In the genomic region with DNA sequence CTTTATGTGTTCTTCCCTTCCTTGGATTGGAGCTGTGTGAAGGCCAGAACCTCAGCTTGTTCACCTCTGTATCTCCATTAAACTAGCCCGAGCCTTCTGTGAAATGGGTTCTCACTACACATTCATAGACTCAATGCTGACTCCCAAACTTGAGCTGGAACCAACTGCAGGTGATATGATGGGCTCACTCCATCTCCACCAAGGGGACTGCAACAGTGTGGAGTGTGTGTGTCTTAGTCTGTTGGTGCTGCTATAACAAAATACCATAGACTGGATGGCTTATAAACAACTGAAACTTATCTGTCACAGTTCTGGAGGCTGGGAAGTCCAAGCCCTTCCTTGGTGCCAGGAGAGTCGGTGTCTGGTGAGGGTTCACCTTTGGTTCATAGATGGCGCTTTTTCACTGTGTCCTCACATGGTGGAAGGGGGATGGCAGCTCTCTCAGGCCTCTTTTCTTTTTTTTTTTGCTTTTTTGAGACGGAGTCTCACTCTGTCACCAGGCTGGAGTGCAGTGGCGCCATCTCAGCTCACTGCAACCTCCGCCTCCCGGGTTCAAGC, we compare ENCODE assay signal across 24 cellular contexts.
A peak's percentile ranks its signal among the peaks of the same experiment; 100 is the strongest.
DNase-seq lines count a peak whose midpoint lies in the region; ATAC-seq and TF ChIP-seq lines count a peak whose summit lies in the region.
"Had no signal": no experiment of that assay in that cellular context is flagged by ENCODE, and none has a peak within 500 bp of the region (broad histone marks: within the 10 kb centered on the region; RNA-seq: fewer than 3 reads in every experiment).

No MANE protein-coding gene starts in this region.

- H3K14ac ChIP-seq in mesenchymal stem cell (ENCODE audit: low read length in 2 of 2), result no peak overlapping the region

- H4K20me1 ChIP-seq in BLaER1 treated with 17β-estradiol and CSF1 and Interleukin-3, amounts not matched to agents 10 nM and 100 nM, result no peaks in the 10 kb centered on the region
- no peaks in the 10 kb centered on the region for H4K20me1 ChIP-seq in Karpas-422 (ENCODE audit: insufficient read depth, low read depth, low read length)

- H3K9me3 ChIP-seq in BLaER1 treated with 17β-estradiol and CSF1 and Interleukin-3, amounts not matched to agents 10 nM and 100 nM (replicated peaks in 1 of 11), result peaks cover 0 to 6% (median 4%) of the 10 kb centered on the region in 11 experiments; a peak in 5 of 22 replicates
- no peaks in the 10 kb centered on the region for H3K9me3 ChIP-seq in Karpas-422 (ENCODE audit: low read length)
- no peaks in the 10 kb centered on the region for H3K9me3 ChIP-seq in mesenchymal stem cell (ENCODE audit: control insufficient read depth, low read length)
- H3K9me3 ChIP-seq in endodermal cell (ENCODE audit: control insufficient read depth, low read length), result peaks cover 5% of the 10 kb centered on the region
- H3K9me3 ChIP-seq: BE2C had no signal

- H3K18ac ChIP-seq in mesenchymal stem cell (ENCODE audit: low read depth in 1 of 2, low read length in 2 of 2), result peak overlapping the region; percentile 79 to 92

- H2BK120ac ChIP-seq in mesenchymal stem cell (ENCODE audit: low read depth, low read length), result peak overlapping the region; percentile 52

- peaks cover 3% of the 10 kb centered on the region for H3K9me3 Mint-ChIP-seq in endodermal cell
- H3K9me3 Mint-ChIP-seq in activated CD4-positive, alpha-beta T cell treated with anti-CD3 and anti-CD28 coated beads, Interleukin-2, amount 10 ng/mL, durations not matched to agents 7 days and 5 days, result no peaks in the 10 kb centered on the region

- peak overlapping the region; percentile 12 to 46 for H3K4ac ChIP-seq in mesenchymal stem cell (ENCODE audit: low read depth in 1 of 2, low read length in 2 of 2)

- H3K79me1 ChIP-seq in mesenchymal stem cell (replicated peaks; ENCODE audit: low read length, poor library complexity, severe bottlenecking), result no peaks in the 10 kb centered on the region

- no peak overlapping the region for H3K27ac Mint-ChIP-seq in endodermal cell
- no peak overlapping the region for H3K27ac Mint-ChIP-seq in activated CD4-positive, alpha-beta T cell treated with anti-CD3 and anti-CD28 coated beads, Interleukin-2, amount 10 ng/mL, durations not matched to agents 7 days and 5 days
- H3K27ac Mint-ChIP-seq: CD4-positive, CD25-positive, alpha-beta regulatory T cell had no signal

- POLR2A ChIA-PET in activated CD4-positive, alpha-beta T cell treated with anti-CD3 and anti-CD28 coated beads, Interleukin-2, amount 10 ng/mL, durations not matched to agents 7 days and 5 days (lab: Charles Lee), result no interaction called here

- no peak overlapping the region for H3K4me3 ChIP-seq in ACC112 (ENCODE audit: low read depth, low read length)
- H3K4me3 ChIP-seq in BLaER1 treated with 17β-estradiol and CSF1 and Interleukin-3, amounts not matched to agents 10 nM and 100 nM, result no peak overlapping the region
- no peak overlapping the region; the same call in 1 of the 2 replicates for H3K4me3 ChIP-seq in Karpas-422 (ENCODE audit: low read length)
- H3K4me3 ChIP-seq in mesenchymal stem cell (ENCODE audit: insufficient read depth in 1 of 2, low read depth in 1 of 2, low read length in 2 of 2), result no peak overlapping the region
- H3K4me3 ChIP-seq in endodermal cell (ENCODE audit: low read length), result no peak overlapping the region
- H3K4me3 ChIP-seq: SK-N-MC had no signal

- H3K27ac ChIP-seq in ACC112 (ENCODE audit: low read depth, low read length) (peak overlapping the region; percentile 68), Karpas-422 (ENCODE audit: low read length) (no peak overlapping the region), mesenchymal stem cell (ENCODE audit: low read length, poor library complexity, severe bottlenecking) (no peak overlapping the region), endodermal cell (ENCODE audit: low read depth, low read length) (no peak overlapping the region)
- H3K27ac ChIP-seq in BLaER1 treated with 17β-estradiol and CSF1 and Interleukin-3, amounts not matched to agents 10 nM and 100 nM, result peak overlapping the region in 9 of 11 experiments; percentile 21 to 63 (median 52); a peak in 15 of 22 replicates
- H3K27ac ChIP-seq: SK-N-MC had no signal

- H3K36me3 Mint-ChIP-seq in endodermal cell (ENCODE audit: low read depth), result no peaks in the 10 kb centered on the region
- H3K36me3 Mint-ChIP-seq in activated CD4-positive, alpha-beta T cell treated with anti-CD3 and anti-CD28 coated beads, Interleukin-2, amount 10 ng/mL, durations not matched to agents 7 days and 5 days (ENCODE audit: low read depth), result no peaks in the 10 kb centered on the region
- H3K36me3 Mint-ChIP-seq: CD4-positive, CD25-positive, alpha-beta regulatory T cell had no signal

- no peak overlapping the region for H3K23ac ChIP-seq in mesenchymal stem cell (ENCODE audit: low read length in 2 of 2)

- no peak overlapping the region for H3K4me3 Mint-ChIP-seq in endodermal cell
- no peak overlapping the region for H3K4me3 Mint-ChIP-seq in activated CD4-positive, alpha-beta T cell treated with anti-CD3 and anti-CD28 coated beads, Interleukin-2, amount 10 ng/mL, durations not matched to agents 7 days and 5 days
- H3K4me3 Mint-ChIP-seq: CD4-positive, CD25-positive, alpha-beta regulatory T cell had no signal

- CTCF ChIA-PET in activated CD4-positive, alpha-beta T cell treated with anti-CD3 and anti-CD28 coated beads, Interleukin-2, amount 10 ng/mL, durations not matched to agents 7 days and 5 days (lab: Charles Lee), result interaction anchor here (0.5 kb wide), 1 partner anchor 168 kb away, joined by 4 read pairs; no protein-coding TSS in a partner anchor

- H2BK5ac ChIP-seq in mesenchymal stem cell (ENCODE audit: low read depth, low read length, poor library complexity, severe bottlenecking), result no peak overlapping the region

- H3K27me3 ChIP-seq in ACC112 (ENCODE audit: insufficient read depth, low read length), result no peaks in the 10 kb centered on the region
- H3K27me3 ChIP-seq in BLaER1 treated with 17β-estradiol and CSF1 and Interleukin-3, amounts not matched to agents 10 nM and 100 nM, result no peaks in the 10 kb centered on the region
- H3K27me3 ChIP-seq in Karpas-422 (ENCODE audit: low read length), result no peaks in the 10 kb centered on the region
- no peaks in the 10 kb centered on the region for H3K27me3 ChIP-seq in mesenchymal stem cell (ENCODE audit: control insufficient read depth in 1 of 2, insufficient read depth in 1 of 2, low read length in 2 of 2)
- H3K27me3 ChIP-seq in endodermal cell (ENCODE audit: control insufficient read depth, insufficient read depth, low read length, poor library complexity, severe bottlenecking), result no peaks in the 10 kb centered on the region
- H3K27me3 ChIP-seq: BE2C had no signal

- no peak for ATAC-seq in HG03354 (IDR thresholded peaks at IDR 0.05; ENCODE audit: poor library complexity, severe bottlenecking, unreplicated experiment)
- ATAC-seq: HCT116 had no signal

- no peaks in the 10 kb centered on the region for H3K36me3 ChIP-seq in ACC112 (ENCODE audit: insufficient read depth, low read length)
- no peaks in the 10 kb centered on the region for H3K36me3 ChIP-seq in BLaER1 treated with 17β-estradiol and CSF1 and Interleukin-3, amounts not matched to agents 10 nM and 100 nM
- no peaks in the 10 kb centered on the region for H3K36me3 ChIP-seq in Karpas-422 (ENCODE audit: insufficient read depth, low read length)
- H3K36me3 ChIP-seq in mesenchymal stem cell (ENCODE audit: control insufficient read depth in 1 of 2, insufficient read depth in 2 of 2, low read depth in 1 of 2, low read length in 2 of 2), result no peaks in the 10 kb centered on the region
- H3K36me3 ChIP-seq in endodermal cell (ENCODE audit: control insufficient read depth, insufficient read depth, low read length), result no peaks in the 10 kb centered on the region
- H3K36me3 ChIP-seq: BE2C had no signal

- peak overlapping the region; percentile 87 for H4K91ac ChIP-seq in mesenchymal stem cell (ENCODE audit: low read length)

- H3K27me3 Mint-ChIP-seq in endodermal cell (ENCODE audit: insufficient read depth), result no peaks in the 10 kb centered on the region
- H3K27me3 Mint-ChIP-seq in activated CD4-positive, alpha-beta T cell treated with anti-CD3 and anti-CD28 coated beads, Interleukin-2, amount 10 ng/mL, durations not matched to agents 7 days and 5 days, result peaks cover 2% of the 10 kb centered on the region
- H3K27me3 Mint-ChIP-seq: CD4-positive, CD25-positive, alpha-beta regulatory T cell had no signal

- H2AFZ ChIP-seq in ACC112 (ENCODE audit: low read length, unreplicated experiment) (no peak overlapping the region), Karpas-422 (ENCODE audit: low read length) (0 out of 2 replicates have a peak overlapping the region, but pooled peaks have one; percentile 44), mesenchymal stem cell (ENCODE audit: low read depth, low read length) (no peak overlapping the region)

- no peaks in the 10 kb centered on the region for H3K79me2 ChIP-seq in ACC112 (ENCODE audit: control insufficient read depth, insufficient read depth, low read length, unreplicated experiment)
- H3K79me2 ChIP-seq in Karpas-422 (ENCODE audit: low read length), result no peaks in the 10 kb centered on the region

- 99% methylated on average over 7 of the region's 7 CpGs for WGBS in mesenchymal stem cell
- whole genome bisulfite sequencing in endodermal cell (ENCODE audit: insufficient coverage in 1 of 2, insufficient read length in 1 of 2), 2 experiments, result 94 to 100% methylated on average over 3 to 7 of the region's 7 CpGs

- H3K9ac ChIP-seq in BLaER1 treated with 17β-estradiol and CSF1 and Interleukin-3, amounts not matched to agents 10 nM and 100 nM, result peak overlapping the region in 3 of 11 experiments; percentile 1 to 32 (median 9); a peak in 3 of 22 replicates
- H3K9ac ChIP-seq in Karpas-422 (ENCODE audit: low read length), result no peak overlapping the region
- no peak overlapping the region for H3K9ac ChIP-seq in mesenchymal stem cell (ENCODE audit: low read length)
- no peak overlapping the region for H3K9ac ChIP-seq in endodermal cell (ENCODE audit: extremely low read depth, low read length, poor library complexity, severe bottlenecking)

- DNase-seq in Karpas-422 (no peak), mesenchymal stem cell (no peak), middle frontal gyrus (ENCODE audit: extremely low spot score, low spot score) (no peak), endodermal cell (no peak)
- no peak for DNase-seq in activated CD4-positive, alpha-beta T cell treated with anti-CD3 and anti-CD28 coated beads, Interleukin-2, amount 10 ng/mL, durations not matched to agents 7 days and 5 days
- DNase-seq: BE2C; CD4-positive, CD25-positive, alpha-beta regulatory T cell; DMS153; DND-41; KBM-7; MM.1S; NCI-H1048; NCI-H1417; NCI-H1694 treated with DMSO at 0.1 percent for 48 hours; NCI-H2081; NCI-H2227 treated with DMSO at 0.1 percent for 48 hours; NCI-H526 treated with DMSO at 0.1 percent for 48 hours; RPMI8226; SHP77 had no signal

- no peaks in the 10 kb centered on the region for H3K9me2 ChIP-seq in Karpas-422 (replicated peaks; ENCODE audit: insufficient read depth, low read length)

- peak overlapping the region; percentile 55 for H4K8ac ChIP-seq in mesenchymal stem cell (ENCODE audit: low read length)

- H2BK12ac ChIP-seq in mesenchymal stem cell (ENCODE audit: low read length in 2 of 2), result peak overlapping the region; percentile 26 to 97

- H3K4me2 ChIP-seq in BLaER1 treated with 17β-estradiol and CSF1 and Interleukin-3, amounts not matched to agents 10 nM and 100 nM, result peak overlapping the region; percentile 2 to 73 (median 60); a peak in 19 of 22 replicates
- H3K4me2 ChIP-seq in Karpas-422 (ENCODE audit: low read depth, low read length, poor library complexity, severe bottlenecking), result peak overlapping the region; percentile 52
- H3K4me2 ChIP-seq in mesenchymal stem cell (ENCODE audit: low read length, poor library complexity, severe bottlenecking), result no peak overlapping the region

- peak overlapping the region; percentile 67 for H2BK15ac ChIP-seq in mesenchymal stem cell (ENCODE audit: low read depth, poor library complexity, severe bottlenecking)

- H3K4me1 Mint-ChIP-seq in endodermal cell, result peaks cover 11% of the 10 kb centered on the region
- no peaks in the 10 kb centered on the region for H3K4me1 Mint-ChIP-seq in activated CD4-positive, alpha-beta T cell treated with anti-CD3 and anti-CD28 coated beads, Interleukin-2, amount 10 ng/mL, durations not matched to agents 7 days and 5 days
- H3K4me1 Mint-ChIP-seq: CD4-positive, CD25-positive, alpha-beta regulatory T cell had no signal

- no peak for TF ChIP-seq CTCF in endodermal cell (conservative IDR thresholded peaks at IDR 0.05)

- H3K4me1 ChIP-seq in ACC112 (ENCODE audit: control insufficient read depth, insufficient read depth, low read length, unreplicated experiment) (peaks cover 38% of the 10 kb centered on the region), Karpas-422 (ENCODE audit: low read length) (peaks cover 30% of the 10 kb centered on the region), mesenchymal stem cell (ENCODE audit: control insufficient read depth, insufficient read depth, low read depth, low read length) (peaks cover 5% of the 10 kb centered on the region), endodermal cell (ENCODE audit: control insufficient read depth, insufficient read depth, low read length) (no peaks in the 10 kb centered on the region)
- peaks cover 22 to 52% (median 45%) of the 10 kb centered on the region in 10 experiments for H3K4me1 ChIP-seq in BLaER1 treated with 17β-estradiol and CSF1 and Interleukin-3, amounts not matched to agents 10 nM and 100 nM
- H3K4me1 ChIP-seq: BE2C had no signal

- H2AK5ac ChIP-seq in mesenchymal stem cell (ENCODE audit: low read length, severe bottlenecking), result peak overlapping the region; percentile 18

Comparison
In these comparisons a context has a peak if more than half of its experiments do, and no peak if none do; other contexts are left out.
1. H3K27ac ChIP-seq: peak in ACC112 (single experiment) and BLaER1 treated with 17β-estradiol and CSF1 and Interleukin-3, amounts not matched to agents 10 nM and 100 nM (9 of 11); none in Karpas-422 (single experiment), mesenchymal stem cell (single experiment) and endodermal cell (single experiment).